Comparison of ENCODE assay signal across 8 cellular contexts in genomic region chr5:143229426-143229895, GRCh38.
A peak's percentile ranks its signal among the peaks of the same experiment; 100 is the strongest.
DNase-seq lines count a peak whose midpoint lies in the region; ATAC-seq and TF ChIP-seq lines count a peak whose summit lies in the region.

No MANE protein-coding gene starts in this region.

- peak overlapping the region; percentile 88 for H3K27ac Mint-ChIP-seq in activated naive CD8-positive, alpha-beta T cell treated with anti-CD3 and anti-CD28 coated beads for 36 hours
- H3K27ac Mint-ChIP-seq in HFFc6 (no peak overlapping the region), glutamatergic neuron (ENCODE audit: unreplicated experiment) (no peak overlapping the region)

- peaks cover 30% of the 10 kb centered on the region for H3K4me1 Mint-ChIP-seq in activated naive CD8-positive, alpha-beta T cell treated with anti-CD3 and anti-CD28 coated beads for 36 hours
- H3K4me1 Mint-ChIP-seq in HFFc6 (ENCODE audit: low read depth) (peaks cover 34% of the 10 kb centered on the region), glutamatergic neuron (ENCODE audit: low read depth, unreplicated experiment) (peaks cover 13% of the 10 kb centered on the region)

- no peaks in the 10 kb centered on the region for H3K9me3 Mint-ChIP-seq in activated naive CD8-positive, alpha-beta T cell treated with anti-CD3 and anti-CD28 coated beads for 36 hours
- H3K9me3 Mint-ChIP-seq in HFFc6, result no peaks in the 10 kb centered on the region
- H3K9me3 Mint-ChIP-seq in glutamatergic neuron (ENCODE audit: unreplicated experiment), result peaks cover 4% of the 10 kb centered on the region

- TF ChIP-seq CTCF in suprapubic skin (IDR thresholded peaks at IDR 0.05), result no peak
- TF ChIP-seq CTCF in HFFc6 (IDR thresholded peaks at IDR 0.05), result no peak
- no peak for TF ChIP-seq CTCF in glutamatergic neuron (IDR thresholded peaks at IDR 0.05; ENCODE audit: partially characterized antibody, unreplicated experiment)

- no peak for TF ChIP-seq EP300 in suprapubic skin (IDR thresholded peaks at IDR 0.05)

- peak; percentile 22 for DNase-seq in stimulated activated CD4-positive, alpha-beta T cell treated with anti-CD3 and anti-CD28 coated beads, Interleukin-15, amount 100 ng/mL, for 24 hours
- no peak for DNase-seq in stimulated activated CD4-positive, alpha-beta T cell treated with anti-CD3 and anti-CD28 coated beads, Interleukin-4, amount 100 ng/mL, for 1 hour
- no peak for DNase-seq in activated naive CD8-positive, alpha-beta T cell treated with anti-CD3 and anti-CD28 coated beads for 36 hours
- DNase-seq in suprapubic skin (ENCODE audit: low spot score in 2 of 2) (no peak), NCI-H187 (lab: John Stamatoyannopoulos, UW) (no peak), HFFc6 (no peak), glutamatergic neuron (no peak)

- WGBS in suprapubic skin, result 56% methylated on average over 8 of the region's 8 CpGs

- H3K27me3 Mint-ChIP-seq in activated naive CD8-positive, alpha-beta T cell treated with anti-CD3 and anti-CD28 coated beads for 36 hours, result no peaks in the 10 kb centered on the region
- H3K27me3 Mint-ChIP-seq in HFFc6 (ENCODE audit: insufficient read depth) (no peaks in the 10 kb centered on the region), glutamatergic neuron (ENCODE audit: unreplicated experiment) (peaks cover 4% of the 10 kb centered on the region)

- H3K36me3 Mint-ChIP-seq in activated naive CD8-positive, alpha-beta T cell treated with anti-CD3 and anti-CD28 coated beads for 36 hours, result peaks cover 6% of the 10 kb centered on the region
- H3K36me3 Mint-ChIP-seq in HFFc6 (ENCODE audit: low read depth) (no peaks in the 10 kb centered on the region), glutamatergic neuron (ENCODE audit: unreplicated experiment) (no peaks in the 10 kb centered on the region)

- peak overlapping the region; percentile 63 for H3K4me3 Mint-ChIP-seq in activated naive CD8-positive, alpha-beta T cell treated with anti-CD3 and anti-CD28 coated beads for 36 hours
- H3K4me3 Mint-ChIP-seq in HFFc6 (no peak overlapping the region), glutamatergic neuron (ENCODE audit: unreplicated experiment) (no peak overlapping the region)

- peak; percentile 27 for ATAC-seq in HG03342 (IDR thresholded peaks at IDR 0.05; ENCODE audit: unreplicated experiment)

- no peak overlapping the region for H3K4me3 ChIP-seq in suprapubic skin

- no peaks in the 10 kb centered on the region for H3K9me3 ChIP-seq in suprapubic skin

- H3K27ac ChIP-seq in suprapubic skin, result peak overlapping the region; percentile 43

- peaks cover 31% of the 10 kb centered on the region for H3K4me1 ChIP-seq in suprapubic skin

- no peak for TF ChIP-seq POLR2A in suprapubic skin (IDR thresholded peaks at IDR 0.05)

- no peaks in the 10 kb centered on the region for H3K27me3 ChIP-seq in suprapubic skin

- H3K36me3 ChIP-seq in suprapubic skin, result no peaks in the 10 kb centered on the region
